Comparison of ENCODE assay signal across 16 cellular contexts in genomic region chr13:30006246-30006645, GRCh38.
DNase-seq lines count a peak whose midpoint lies in the region; TF ChIP-seq lines count a peak whose summit lies in the region.
"Had no signal": no experiment of that assay in that cellular context is flagged by ENCODE, and none has a peak within 500 bp of the region (broad histone marks: within the 10 kb centered on the region; RNA-seq: fewer than 3 reads in every experiment).

No MANE protein-coding gene starts in this region.

- peaks cover 40% of the 10 kb centered on the region for H3K4me1 Mint-ChIP-seq in activated CD4-positive, alpha-beta T cell treated with anti-CD3 and anti-CD28 coated beads, Interleukin-2, amount 10 ng/mL, durations not matched to agents 7 days and 5 days
- H3K4me1 Mint-ChIP-seq in T-helper 2 cell treated with Interferon-gamma antibody and Interleukin-4, amounts not matched to agents 5 μg/mL and 100 μg/mL, for 36 hours (ENCODE audit: low read depth): peaks cover 34% of the 10 kb centered on the region
- H3K4me1 Mint-ChIP-seq: IgD-negative memory B cell had no signal

- H3K4me3 Mint-ChIP-seq in activated CD4-positive, alpha-beta T cell treated with anti-CD3 and anti-CD28 coated beads, Interleukin-2, amount 10 ng/mL, durations not matched to agents 7 days and 5 days: no peak overlapping the region
- H3K4me3 Mint-ChIP-seq in T-helper 2 cell treated with Interferon-gamma antibody and Interleukin-4, amounts not matched to agents 5 μg/mL and 100 μg/mL, for 36 hours: peak overlapping the region; percentile 1
- H3K4me3 Mint-ChIP-seq: CD8-positive, alpha-beta memory T cell; IgD-negative memory B cell had no signal

- TF ChIP-seq CTCF in Loucy (conservative IDR thresholded peaks at IDR 0.05; ENCODE audit: low read length) (no peak), ascending aorta (IDR thresholded peaks at IDR 0.05) (no peak), osteoblast (IDR thresholded peaks at IDR 0.05; ENCODE audit: extremely low read depth, low read depth, low read length) (no peak)

- H3K36me3 ChIP-seq in BLaER1: no peaks in the 10 kb centered on the region
- no peaks in the 10 kb centered on the region for H3K36me3 ChIP-seq in Loucy (ENCODE audit: insufficient read depth, low read length)
- no peaks in the 10 kb centered on the region for H3K36me3 ChIP-seq in ascending aorta
- H3K36me3 ChIP-seq in osteoblast (ENCODE audit: insufficient read depth, low read length): no peaks in the 10 kb centered on the region
- H3K36me3 ChIP-seq: SJCRH30 had no signal

- 0 out of 2 replicates have a peak overlapping the region, but pooled peaks have one; percentile 10 for H3K4me2 ChIP-seq in BLaER1
- H3K4me2 ChIP-seq in Loucy (ENCODE audit: low read depth, low read length, poor library complexity, severe bottlenecking): no peak overlapping the region
- H3K4me2 ChIP-seq in osteoblast (ENCODE audit: insufficient read depth, low read length): no peak overlapping the region

- no peak overlapping the region for H3K9ac ChIP-seq in BLaER1
- H3K9ac ChIP-seq in Loucy (ENCODE audit: low read depth, low read length, poor library complexity, severe bottlenecking): no peak overlapping the region

- no peaks in the 10 kb centered on the region for H3K9me3 Mint-ChIP-seq in activated CD4-positive, alpha-beta T cell treated with anti-CD3 and anti-CD28 coated beads, Interleukin-2, amount 10 ng/mL, durations not matched to agents 7 days and 5 days
- H3K9me3 Mint-ChIP-seq in T-helper 2 cell treated with Interferon-gamma antibody and Interleukin-4, amounts not matched to agents 5 μg/mL and 100 μg/mL, for 36 hours: no peaks in the 10 kb centered on the region
- H3K9me3 Mint-ChIP-seq: CD8-positive, alpha-beta memory T cell; IgD-negative memory B cell had no signal

- H3K4me3 ChIP-seq in BLaER1 (no peak overlapping the region), Loucy (ENCODE audit: low read length, poor library complexity, severe bottlenecking) (no peak overlapping the region), ascending aorta (no peak overlapping the region), osteoblast (ENCODE audit: insufficient read depth, low read length) (no peak overlapping the region)
- H3K4me3 ChIP-seq: SJCRH30 had no signal

- no peaks in the 10 kb centered on the region for H3K79me2 ChIP-seq in Loucy (ENCODE audit: insufficient read depth, low read length)
- no peaks in the 10 kb centered on the region for H3K79me2 ChIP-seq in osteoblast (ENCODE audit: insufficient read depth, low read length)

- peak overlapping the region; percentile 58 for H3K27ac Mint-ChIP-seq in activated CD4-positive, alpha-beta T cell treated with anti-CD3 and anti-CD28 coated beads, Interleukin-2, amount 10 ng/mL, durations not matched to agents 7 days and 5 days
- H3K27ac Mint-ChIP-seq in T-helper 2 cell treated with Interferon-gamma antibody and Interleukin-4, amounts not matched to agents 5 μg/mL and 100 μg/mL, for 36 hours: peak overlapping the region; percentile 19
- H3K27ac Mint-ChIP-seq: IgD-negative memory B cell had no signal

- POLR2A ChIA-PET in activated CD4-positive, alpha-beta T cell treated with anti-CD3 and anti-CD28 coated beads, Interleukin-2, amount 10 ng/mL, durations not matched to agents 7 days and 5 days (lab: Charles Lee): no interaction called here

- H4K20me1 ChIP-seq in BLaER1 (no peaks in the 10 kb centered on the region), Loucy (ENCODE audit: insufficient read depth, low read length, poor library complexity, severe bottlenecking) (no peaks in the 10 kb centered on the region), osteoblast (ENCODE audit: insufficient read depth, low read length) (no peaks in the 10 kb centered on the region)

- H3K9me2 ChIP-seq in Loucy (replicated peaks; ENCODE audit: low read depth, low read length): no peaks in the 10 kb centered on the region

- no peaks in the 10 kb centered on the region for H3K9me3 ChIP-seq in BLaER1
- H3K9me3 ChIP-seq in Loucy (ENCODE audit: insufficient read depth, low read depth, low read length): no peaks in the 10 kb centered on the region
- no peaks in the 10 kb centered on the region for H3K9me3 ChIP-seq in ascending aorta
- H3K9me3 ChIP-seq in osteoblast (ENCODE audit: low read depth, low read length): no peaks in the 10 kb centered on the region
- H3K9me3 ChIP-seq: SJCRH30 had no signal

- CTCF ChIA-PET in activated CD4-positive, alpha-beta T cell treated with anti-CD3 and anti-CD28 coated beads, Interleukin-2, amount 10 ng/mL, durations not matched to agents 7 days and 5 days (lab: Charles Lee): interaction anchor here (0.8 kb wide), 1 partner anchor 8 kb away, joined by 3 read pairs; no protein-coding TSS in a partner anchor

- peak; percentile 30 for DNase-seq in activated CD4-positive, alpha-beta T cell treated with anti-CD3 and anti-CD28 coated beads, Interleukin-2, amount 10 ng/mL, durations not matched to agents 7 days and 5 days
- DNase-seq in activated CD4-positive, alpha-beta T cell treated with anti-CD3 and anti-CD28 coated beads for 4 hours: no peak
- no peak for DNase-seq in T-helper 2 cell treated with Interferon-gamma antibody and Interleukin-4, amounts not matched to agents 5 μg/mL and 100 μg/mL, for 36 hours (ENCODE audit: low spot score)
- DNase-seq in ascending aorta (ENCODE audit: low spot score in 2 of 2) (no peak), osteoblast (ENCODE audit: insufficient read length, low spot score, missing footprints) (no peak), NCI-H1694 (lab: John Stamatoyannopoulos, UW) (no peak)
- DNase-seq: DMS79, MV-4-11, NCI-H1417 treated with DMSO at 0.1 percent for 48 hours, NCI-H1930, NCI-H526, SJCRH30 had no signal

- H3K27me3 ChIP-seq in BLaER1 (no peaks in the 10 kb centered on the region), Loucy (ENCODE audit: insufficient read depth, low read length, poor library complexity, severe bottlenecking) (no peaks in the 10 kb centered on the region), ascending aorta (no peaks in the 10 kb centered on the region), osteoblast (ENCODE audit: insufficient read depth, low read length) (no peaks in the 10 kb centered on the region)

- H3K27ac ChIP-seq in BLaER1: no peak overlapping the region
- H3K27ac ChIP-seq in ascending aorta: no peak overlapping the region
- H3K27ac ChIP-seq in osteoblast (ENCODE audit: low read depth, low read length): no peak overlapping the region
- H3K27ac ChIP-seq: SJCRH30 had no signal

- peaks cover 5% of the 10 kb centered on the region for H3K27me3 Mint-ChIP-seq in activated CD4-positive, alpha-beta T cell treated with anti-CD3 and anti-CD28 coated beads, Interleukin-2, amount 10 ng/mL, durations not matched to agents 7 days and 5 days
- H3K27me3 Mint-ChIP-seq in T-helper 2 cell treated with Interferon-gamma antibody and Interleukin-4, amounts not matched to agents 5 μg/mL and 100 μg/mL, for 36 hours (ENCODE audit: low read depth): peaks cover 19% of the 10 kb centered on the region

- no peaks in the 10 kb centered on the region for H3F3A ChIP-seq in Loucy (ENCODE audit: low read depth)

- intact Hi-C loops in ascending aorta (cut with DNase I): no loop called here

- no peaks in the 10 kb centered on the region for H3K36me3 Mint-ChIP-seq in activated CD4-positive, alpha-beta T cell treated with anti-CD3 and anti-CD28 coated beads, Interleukin-2, amount 10 ng/mL, durations not matched to agents 7 days and 5 days (ENCODE audit: low read depth)
- H3K36me3 Mint-ChIP-seq in T-helper 2 cell treated with Interferon-gamma antibody and Interleukin-4, amounts not matched to agents 5 μg/mL and 100 μg/mL, for 36 hours (ENCODE audit: low read depth): no peaks in the 10 kb centered on the region
- H3K36me3 Mint-ChIP-seq: CD8-positive, alpha-beta memory T cell; IgD-negative memory B cell had no signal

- H3K4me1 ChIP-seq in BLaER1 (peaks cover 17% of the 10 kb centered on the region), Loucy (ENCODE audit: insufficient read depth, low read length, poor library complexity, severe bottlenecking) (peaks cover 21% of the 10 kb centered on the region), ascending aorta (no peaks in the 10 kb centered on the region), osteoblast (ENCODE audit: insufficient read depth, low read length) (peaks cover 7% of the 10 kb centered on the region)
- H3K4me1 ChIP-seq: SJCRH30 had no signal

- peak overlapping the region; percentile 55 for H2AFZ ChIP-seq in Loucy (ENCODE audit: low read length)
- H2AFZ ChIP-seq in osteoblast (ENCODE audit: low read length): no peak overlapping the region
